In the genomic region with DNA sequence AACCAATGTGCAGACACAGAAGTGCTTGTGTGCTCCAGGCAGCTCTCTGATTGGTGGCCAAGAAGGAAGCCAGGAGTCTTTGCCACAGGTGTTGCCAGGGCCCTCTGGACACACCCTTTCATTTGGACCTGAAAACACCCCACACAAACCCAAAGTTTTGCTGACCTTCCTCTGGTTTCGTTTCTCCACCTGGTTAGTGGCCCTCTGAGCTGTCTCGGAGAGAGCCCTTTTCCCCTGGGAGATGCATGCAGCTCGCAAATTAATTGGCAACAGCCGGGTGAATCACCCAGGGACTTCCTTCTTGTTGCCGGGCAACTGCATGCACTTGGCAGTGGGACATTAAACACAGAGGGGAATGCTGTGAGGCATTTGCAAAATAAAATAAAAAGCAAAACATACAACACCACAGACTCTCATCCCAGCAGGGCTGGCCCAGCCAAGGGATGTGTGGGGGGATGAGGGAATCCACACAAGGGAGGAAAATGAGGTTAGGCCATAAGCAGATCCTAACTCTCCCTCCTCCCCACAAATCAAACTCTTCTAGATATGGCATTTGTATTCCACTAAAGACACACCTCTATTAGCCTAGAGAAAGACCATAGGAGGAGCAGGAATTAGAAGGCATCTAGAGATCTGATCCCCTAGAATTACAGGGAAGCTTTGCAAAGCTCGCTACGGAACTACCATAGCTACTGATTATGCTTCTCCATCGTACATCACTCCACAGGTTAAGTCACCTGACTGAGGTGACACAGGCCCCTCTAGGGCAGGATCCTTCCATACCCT, we compare ENCODE assay signal across 1 cellular context.
TF ChIP-seq lines count a peak whose summit lies in the region.

No MANE protein-coding gene starts in this region.

TF ChIP-seq in SK-N-SH, 30 proteins besides CTCF, POLR2A, EP300 and RAD21 (continued from another document):
- TF ChIP-seq, protein P1, sequence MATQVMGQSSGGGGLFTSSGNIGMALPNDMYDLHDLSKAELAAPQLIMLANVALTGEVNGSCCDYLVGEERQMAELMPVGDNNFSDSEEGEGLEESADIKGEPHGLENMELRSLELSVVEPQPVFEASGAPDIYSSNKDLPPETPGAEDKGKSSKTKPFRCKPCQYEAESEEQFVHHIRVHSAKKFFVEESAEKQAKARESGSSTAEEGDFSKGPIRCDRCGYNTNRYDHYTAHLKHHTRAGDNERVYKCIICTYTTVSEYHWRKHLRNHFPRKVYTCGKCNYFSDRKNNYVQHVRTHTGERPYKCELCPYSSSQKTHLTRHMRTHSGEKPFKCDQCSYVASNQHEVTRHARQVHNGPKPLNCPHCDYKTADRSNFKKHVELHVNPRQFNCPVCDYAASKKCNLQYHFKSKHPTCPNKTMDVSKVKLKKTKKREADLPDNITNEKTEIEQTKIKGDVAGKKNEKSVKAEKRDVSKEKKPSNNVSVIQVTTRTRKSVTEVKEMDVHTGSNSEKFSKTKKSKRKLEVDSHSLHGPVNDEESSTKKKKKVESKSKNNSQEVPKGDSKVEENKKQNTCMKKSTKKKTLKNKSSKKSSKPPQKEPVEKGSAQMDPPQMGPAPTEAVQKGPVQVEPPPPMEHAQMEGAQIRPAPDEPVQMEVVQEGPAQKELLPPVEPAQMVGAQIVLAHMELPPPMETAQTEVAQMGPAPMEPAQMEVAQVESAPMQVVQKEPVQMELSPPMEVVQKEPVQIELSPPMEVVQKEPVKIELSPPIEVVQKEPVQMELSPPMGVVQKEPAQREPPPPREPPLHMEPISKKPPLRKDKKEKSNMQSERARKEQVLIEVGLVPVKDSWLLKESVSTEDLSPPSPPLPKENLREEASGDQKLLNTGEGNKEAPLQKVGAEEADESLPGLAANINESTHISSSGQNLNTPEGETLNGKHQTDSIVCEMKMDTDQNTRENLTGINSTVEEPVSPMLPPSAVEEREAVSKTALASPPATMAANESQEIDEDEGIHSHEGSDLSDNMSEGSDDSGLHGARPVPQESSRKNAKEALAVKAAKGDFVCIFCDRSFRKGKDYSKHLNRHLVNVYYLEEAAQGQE (IDR thresholded peaks at IDR 0.05; ENCODE audit: low read depth, low read length): peak; percentile 70
- TF ChIP-seq ELF1 (IDR thresholded peaks at IDR 0.05) (peak; percentile 39; the same call in 1 of the 2 replicates), POLR2AphosphoS5 (IDR thresholded peaks at IDR 0.05; ENCODE audit: low read depth, low read length) (peak; percentile 77; the same call in 1 of the 2 replicates), SMC3 (IDR thresholded peaks at IDR 0.05; ENCODE audit: low read depth, low read length) (0 out of 2 replicates have a peak, but pooled peaks have one; percentile 10), GATA2 (CRISPR knock-in tag; IDR thresholded peaks at IDR 0.05) (no peak), GABPA (IDR thresholded peaks at IDR 0.05; ENCODE audit: low read depth) (0 out of 2 replicates have a peak, but pooled peaks have one; percentile 29), MAX (IDR thresholded peaks at IDR 0.05; ENCODE audit: low read depth) (peak; percentile 91), EZH2phosphoT487 (IDR thresholded peaks at IDR 0.05; ENCODE audit: borderline replicate concordance, low read depth) (no peak), RFX5 (IDR thresholded peaks at IDR 0.05; ENCODE audit: low read length) (peak; percentile 56; the same call in 1 of the 2 replicates), JUND (IDR thresholded peaks at IDR 0.05) (peak; percentile 91)
- TF ChIP-seq, protein P2, sequence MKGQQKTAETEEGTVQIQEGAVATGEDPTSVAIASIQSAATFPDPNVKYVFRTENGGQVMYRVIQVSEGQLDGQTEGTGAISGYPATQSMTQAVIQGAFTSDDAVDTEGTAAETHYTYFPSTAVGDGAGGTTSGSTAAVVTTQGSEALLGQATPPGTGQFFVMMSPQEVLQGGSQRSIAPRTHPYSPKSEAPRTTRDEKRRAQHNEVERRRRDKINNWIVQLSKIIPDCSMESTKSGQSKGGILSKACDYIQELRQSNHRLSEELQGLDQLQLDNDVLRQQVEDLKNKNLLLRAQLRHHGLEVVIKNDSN (IDR thresholded peaks at IDR 0.05; ENCODE audit: borderline replicate concordance, low read depth): no peak
- TF ChIP-seq, protein P3, sequence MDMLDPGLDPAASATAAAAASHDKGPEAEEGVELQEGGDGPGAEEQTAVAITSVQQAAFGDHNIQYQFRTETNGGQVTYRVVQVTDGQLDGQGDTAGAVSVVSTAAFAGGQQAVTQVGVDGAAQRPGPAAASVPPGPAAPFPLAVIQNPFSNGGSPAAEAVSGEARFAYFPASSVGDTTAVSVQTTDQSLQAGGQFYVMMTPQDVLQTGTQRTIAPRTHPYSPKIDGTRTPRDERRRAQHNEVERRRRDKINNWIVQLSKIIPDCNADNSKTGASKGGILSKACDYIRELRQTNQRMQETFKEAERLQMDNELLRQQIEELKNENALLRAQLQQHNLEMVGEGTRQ (IDR thresholded peaks at IDR 0.05; ENCODE audit: borderline replicate concordance, low read depth, low read length): no peak
